15 cellular contexts compared by ENCODE assay signal in the genomic region with DNA sequence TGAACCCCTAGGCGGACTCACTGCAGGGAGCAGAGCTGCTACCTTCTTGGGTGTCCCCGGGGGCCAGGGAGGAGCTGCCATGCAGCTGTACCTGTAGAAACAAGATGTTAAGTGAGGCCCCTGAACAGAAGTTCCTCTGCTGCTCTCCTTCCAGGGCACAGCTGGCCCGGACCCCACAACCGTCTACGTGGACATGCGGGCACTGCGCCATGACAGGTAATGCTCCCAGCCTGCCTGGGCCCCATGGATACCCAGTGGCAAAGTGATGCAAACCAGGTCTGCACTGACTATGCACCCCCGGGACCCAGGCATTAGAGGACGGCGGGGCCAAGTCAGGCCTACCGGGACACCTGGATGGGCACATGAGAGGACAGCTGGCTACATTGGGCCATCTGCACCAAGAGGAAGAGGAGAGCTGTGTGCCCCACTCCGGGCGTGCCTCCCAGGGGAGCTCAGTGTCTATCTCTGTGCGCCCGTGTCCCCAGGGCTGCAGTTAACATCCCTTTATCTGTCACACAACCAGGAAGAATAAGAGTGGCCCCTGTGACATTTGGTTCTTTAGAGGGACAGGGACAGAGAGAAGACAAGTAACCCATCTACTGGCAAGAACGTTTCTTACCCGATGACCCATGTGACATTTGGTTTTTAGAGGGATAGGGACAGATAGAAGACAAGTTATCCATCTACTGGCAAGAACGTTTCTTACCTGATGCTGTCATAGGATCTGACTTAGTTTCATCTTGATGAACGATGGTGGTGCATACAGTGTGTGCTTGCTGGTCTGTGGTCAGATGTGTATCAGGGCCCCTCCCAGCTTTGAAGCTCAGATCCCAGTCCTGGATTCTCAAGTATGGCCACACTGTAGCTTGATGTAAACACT. TPM values are rescaled to one million over a fixed set of nuclear protein-coding genes. Genes with fewer than 3 reads are reported as not detected.
DNase-seq lines count a peak whose midpoint lies in the region; ATAC-seq and TF ChIP-seq lines count a peak whose summit lies in the region.
"Had no signal": no experiment of that assay in that cellular context is flagged by ENCODE, and none has a peak within 500 bp of the region (broad histone marks: within the 10 kb centered on the region; RNA-seq: fewer than 3 reads in every experiment).

No MANE protein-coding gene starts in this region.

- peaks cover 59% of the 10 kb centered on the region for H3K4me1 Mint-ChIP-seq in activated naive CD4-positive, alpha-beta T cell treated with anti-CD3 and anti-CD28 coated beads for 36 hours (ENCODE audit: low read depth)
- H3K4me1 Mint-ChIP-seq in T-cell, result peaks cover 70 to 82% (median 76%) of the 10 kb centered on the region in 3 donors
- H3K4me1 Mint-ChIP-seq in glutamatergic neuron (ENCODE audit: low read depth, unreplicated experiment), result peaks cover 32% of the 10 kb centered on the region
- peaks cover 58% of the 10 kb centered on the region for H3K4me1 Mint-ChIP-seq in stimulated activated naive CD8-positive, alpha-beta T cell treated with anti-CD3 and anti-CD28 coated beads, Interleukin-15, Interleukin-2, amounts not matched to agents 100 ng/mL and 50 ng/mL, for 24 hours (ENCODE audit: low read depth)
- H3K4me1 Mint-ChIP-seq: brain had no signal

- peak overlapping the region; percentile 98 for H3K27ac Mint-ChIP-seq in activated naive CD4-positive, alpha-beta T cell treated with anti-CD3 and anti-CD28 coated beads for 36 hours
- H3K27ac Mint-ChIP-seq in T-cell, result peak overlapping the region; percentile 98 to 100
- peak overlapping the region; percentile 38 for H3K27ac Mint-ChIP-seq in glutamatergic neuron (ENCODE audit: unreplicated experiment)
- peak overlapping the region; percentile 97 for H3K27ac Mint-ChIP-seq in stimulated activated naive CD8-positive, alpha-beta T cell treated with anti-CD3 and anti-CD28 coated beads, Interleukin-15, Interleukin-2, amounts not matched to agents 100 ng/mL and 50 ng/mL, for 24 hours

- ATAC-seq in T-cell (replicated peaks in 1 of 4), result peak in 1 of 4 experiments; percentile 8
- ATAC-seq: left lung, Panc1 had no signal

- H3K36me3 Mint-ChIP-seq in activated naive CD4-positive, alpha-beta T cell treated with anti-CD3 and anti-CD28 coated beads for 36 hours (ENCODE audit: low read depth), result peaks cover 35% of the 10 kb centered on the region
- H3K36me3 Mint-ChIP-seq in T-cell, result peaks cover 60% of the 10 kb centered on the region
- peaks cover 5% of the 10 kb centered on the region for H3K36me3 Mint-ChIP-seq in glutamatergic neuron (ENCODE audit: unreplicated experiment)
- H3K36me3 Mint-ChIP-seq in stimulated activated naive CD8-positive, alpha-beta T cell treated with anti-CD3 and anti-CD28 coated beads, Interleukin-15, Interleukin-2, amounts not matched to agents 100 ng/mL and 50 ng/mL, for 24 hours (ENCODE audit: low read depth), result peaks cover 66% of the 10 kb centered on the region

- H3K9me3 Mint-ChIP-seq in activated naive CD4-positive, alpha-beta T cell treated with anti-CD3 and anti-CD28 coated beads for 36 hours, result no peaks in the 10 kb centered on the region
- H3K9me3 Mint-ChIP-seq in T-cell (no peaks in the 10 kb centered on the region), glutamatergic neuron (ENCODE audit: unreplicated experiment) (peaks cover 13% of the 10 kb centered on the region)
- no peaks in the 10 kb centered on the region for H3K9me3 Mint-ChIP-seq in stimulated activated naive CD8-positive, alpha-beta T cell treated with anti-CD3 and anti-CD28 coated beads, Interleukin-15, Interleukin-2, amounts not matched to agents 100 ng/mL and 50 ng/mL, for 24 hours
- H3K9me3 Mint-ChIP-seq: brain had no signal

- peak overlapping the region; percentile 85 for H3K4me3 Mint-ChIP-seq in activated naive CD4-positive, alpha-beta T cell treated with anti-CD3 and anti-CD28 coated beads for 36 hours
- peak overlapping the region; percentile 73 to 80 (median 73) for H3K4me3 Mint-ChIP-seq in T-cell
- no peak overlapping the region for H3K4me3 Mint-ChIP-seq in glutamatergic neuron (ENCODE audit: unreplicated experiment)
- H3K4me3 Mint-ChIP-seq in stimulated activated naive CD8-positive, alpha-beta T cell treated with anti-CD3 and anti-CD28 coated beads, Interleukin-15, Interleukin-2, amounts not matched to agents 100 ng/mL and 50 ng/mL, for 24 hours, result peak overlapping the region; percentile 82
- H3K4me3 Mint-ChIP-seq: brain had no signal

- POLR2A ChIA-PET in T-cell (lab: Charles Lee), result interaction anchor here (0.6 to 3.4 kb wide), 4 partner anchors 8 to 76 kb away, joined by 3 to 11 read pairs (median 3); a partner anchor contains a TSS

- no peak for DNase-seq in activated naive CD4-positive, alpha-beta T cell treated with anti-CD3 and anti-CD28 coated beads for 36 hours
- no peak for DNase-seq in activated naive CD4-positive, alpha-beta T cell treated with Interleukin-2 at 50 U/mL for 16 hours
- no peak for DNase-seq in T-cell
- DNase-seq in glutamatergic neuron, result no peak
- DNase-seq in NCI-H128 (lab: John Stamatoyannopoulos, UW; ENCODE audit: unreplicated experiment), result no peak
- no peak for DNase-seq in NCI-H2227 (lab: John Stamatoyannopoulos, UW; ENCODE audit: unreplicated experiment)
- no peak for DNase-seq in cerebellar cortex (ENCODE audit: low spot score)
- DNase-seq: hippocampal formation; left lung; NCI-H2029; NCI-H69; stimulated activated CD4-positive, alpha-beta T cell treated with anti-CD3 and anti-CD28 coated beads, Interleukin-4, amount 100 ng/mL, for 24 hours had no signal

- intact Hi-C loops in activated naive CD4-positive, alpha-beta T cell treated with anti-CD3 and anti-CD28 coated beads for 36 hours (cut with micrococcal nuclease), result no loop called here

- no peak for TF ChIP-seq CTCF in glutamatergic neuron (IDR thresholded peaks at IDR 0.05; ENCODE audit: partially characterized antibody, unreplicated experiment)

- CTCF ChIA-PET in activated naive CD4-positive, alpha-beta T cell treated with anti-CD3 and anti-CD28 coated beads for 36 hours (lab: Charles Lee), result interaction anchor here (0.9 to 1.5 kb wide), 2 partner anchors 10 to 73 kb away, joined by 3 read pairs; no protein-coding TSS in a partner anchor
- CTCF ChIA-PET in T-cell (lab: Charles Lee), result interaction anchor here in 1 of 2 donors (0.8 to 1.2 kb wide), 3 partner anchors 9 to 78 kb away, joined by 3 to 6 read pairs (median 3); no protein-coding TSS in a partner anchor

- no peaks in the 10 kb centered on the region for H3K27me3 Mint-ChIP-seq in activated naive CD4-positive, alpha-beta T cell treated with anti-CD3 and anti-CD28 coated beads for 36 hours (ENCODE audit: low read depth)
- no peaks in the 10 kb centered on the region for H3K27me3 Mint-ChIP-seq in T-cell
- peaks cover 4% of the 10 kb centered on the region for H3K27me3 Mint-ChIP-seq in glutamatergic neuron (ENCODE audit: unreplicated experiment)
- no peaks in the 10 kb centered on the region for H3K27me3 Mint-ChIP-seq in stimulated activated naive CD8-positive, alpha-beta T cell treated with anti-CD3 and anti-CD28 coated beads, Interleukin-15, Interleukin-2, amounts not matched to agents 100 ng/mL and 50 ng/mL, for 24 hours
- H3K27me3 Mint-ChIP-seq: brain had no signal

RNA-seq across cellular contexts. Expression of a gene that starts 44.1 kb away (rescaled TPM):
- total RNA-seq in activated naive CD4-positive, alpha-beta T cell treated with anti-CD3 and anti-CD28 coated beads for 36 hours, result under 1 TPM in 1 of 2 experiments, not detected in 1; 0.24 TPM
- total RNA-seq in T-cell (10 to 100 TPM in 2 of 5 donors, 1 to 10 TPM in 2, under 1 TPM in 1; 0.49 to 11.4 (median 8.9) TPM), glutamatergic neuron (ENCODE audit: unreplicated experiment) (not detected)

Comparison
In these comparisons a context has a peak if more than half of its experiments do, and no peak if none do; other contexts are left out.
1. H3K27ac Mint-ChIP-seq: peak in every context shown above with its lines; median percentile 99 in T-cell; 98 in activated naive CD4-positive, alpha-beta T cell treated with anti-CD3 and anti-CD28 coated beads for 36 hours; 97 in stimulated activated naive CD8-positive, alpha-beta T cell treated with anti-CD3 and anti-CD28 coated beads, Interleukin-15, Interleukin-2, amounts not matched to agents 100 ng/mL and 50 ng/mL, for 24 hours; 38 in glutamatergic neuron.